ENCODE assay signal across 8 cellular contexts in genomic region chr18:79019876-79020275, GRCh38. TPM values are rescaled to one million over a fixed set of nuclear protein-coding genes. Genes with fewer than 3 reads are reported as not detected.
"Had no signal": no experiment of that assay in that cellular context is flagged by ENCODE, and none has a peak within 500 bp of the region (broad histone marks: within the 10 kb centered on the region; RNA-seq: fewer than 3 reads in every experiment).

No MANE protein-coding gene starts in this region.

- H3K27ac ChIP-seq: GM23248 had no signal

- H3K4me3 ChIP-seq: GM23248, K562 had no signal

- ATAC-seq: K562 had no signal

- DNase-seq: GM23248, GOT3, H7, HCEC 1CT, IMR-90, KG1 had no signal

RNA-seq across cellular contexts. Expression of gene SALL3, which starts 40.3 kb away (rescaled TPM):
- total RNA-seq: GM23248, HT-29, IMR-90, K562 had no signal
- polyA plus RNA-seq: GM23248, IMR-90, K562 had no signal
